In genomic region chrX:40094041-40094899, GRCh38 we compare ENCODE assay signal across 8 cellular contexts. TPM values are rescaled to one million over a fixed set of nuclear protein-coding genes. Genes with fewer than 3 reads are reported as not detected.
DNase-seq lines count a peak whose midpoint lies in the region; ATAC-seq, FAIRE-seq and TF ChIP-seq lines count a peak whose summit lies in the region.

No MANE protein-coding gene starts in this region.

- ATAC-seq in left ventricle myocardium superior (peak; percentile 54), GM19023 (IDR thresholded peaks at IDR 0.05; ENCODE audit: unreplicated experiment) (no peak)

- POLR2A ChIA-PET in CD8-positive, alpha-beta memory T cell (lab: Charles Lee): interaction anchor here (0.5 to 0.9 kb wide), 2 partner anchors 20 to 83 kb away, joined by 4 to 6 read pairs; no protein-coding TSS in a partner anchor

- H3K36me3 Mint-ChIP-seq in CD8-positive, alpha-beta memory T cell: peaks cover 0 to 11% (median 0%) of the 10 kb centered on the region in 3 donors
- H3K36me3 Mint-ChIP-seq in activated naive CD4-positive, alpha-beta T cell treated with anti-CD3 and anti-CD28 coated beads, Interleukin-2, amount 50 U/mL, for 24 hours: peaks cover 3% of the 10 kb centered on the region

- no peaks in the 10 kb centered on the region for H3K36me3 ChIP-seq in CD8-positive, alpha-beta memory T cell (ENCODE audit: insufficient read depth, low read length)

- H3K27ac ChIP-seq in CD8-positive, alpha-beta memory T cell (ENCODE audit: low read depth, low read length): peak overlapping the region; percentile 65

- CTCF ChIA-PET in CD8-positive, alpha-beta memory T cell (lab: Charles Lee): interaction anchor here (1.3 kb wide), 1 partner anchor 76 kb away, joined by 3 read pairs; no protein-coding TSS in a partner anchor

- H3K9me3 ChIP-seq in CD8-positive, alpha-beta memory T cell (ENCODE audit: low read length): no peaks in the 10 kb centered on the region

- no peak for FAIRE-seq in D721Med (lab: Jason Lieb, UNC)

- H3K9me3 Mint-ChIP-seq in CD8-positive, alpha-beta memory T cell: peaks cover 0 to 6% (median 0%) of the 10 kb centered on the region in 5 donors
- H3K9me3 Mint-ChIP-seq in activated naive CD4-positive, alpha-beta T cell treated with anti-CD3 and anti-CD28 coated beads, Interleukin-2, amount 50 U/mL, for 24 hours: no peaks in the 10 kb centered on the region

- peak overlapping the region; percentile 84 to 95 (median 92) for H3K4me3 Mint-ChIP-seq in CD8-positive, alpha-beta memory T cell
- H3K4me3 Mint-ChIP-seq in activated naive CD4-positive, alpha-beta T cell treated with anti-CD3 and anti-CD28 coated beads, Interleukin-2, amount 50 U/mL, for 24 hours: peak overlapping the region; percentile 94

- TF ChIP-seq CTCF in D721Med (IDR thresholded peaks at IDR 0.05; ENCODE audit: insufficient read depth, missing control alignments): no peak

- no peaks in the 10 kb centered on the region for H3K27me3 ChIP-seq in CD8-positive, alpha-beta memory T cell (ENCODE audit: insufficient read depth, low read length, poor library complexity, severe bottlenecking)

- H3K4me1 ChIP-seq in CD8-positive, alpha-beta memory T cell (ENCODE audit: insufficient read depth, low read length): peaks cover 30% of the 10 kb centered on the region

- H3K27ac Mint-ChIP-seq in CD8-positive, alpha-beta memory T cell: peak overlapping the region in 5 of 8 donors; percentile 6 to 92 (median 84)
- H3K27ac Mint-ChIP-seq in activated naive CD4-positive, alpha-beta T cell treated with anti-CD3 and anti-CD28 coated beads, Interleukin-2, amount 50 U/mL, for 24 hours: peak overlapping the region; percentile 84

- peak in 1 of 5 donors; percentile 11 for DNase-seq in CD8-positive, alpha-beta memory T cell
- DNase-seq in MV-4-11 (lab: John Stamatoyannopoulos, UW) (peak; percentile 37), left ventricle myocardium superior (peak; percentile 81), putamen (ENCODE audit: low spot score) (peak; percentile 39), SHP77 treated with DMSO at 0.1 percent for 48 hours (lab: John Stamatoyannopoulos, UW) (no peak), D721Med (ENCODE audit: insufficient read length, low spot score) (no peak)

- intact Hi-C loops in left ventricle myocardium superior (cut with micrococcal nuclease): no loop called here

- peak overlapping the region; percentile 75 for H3K4me3 ChIP-seq in CD8-positive, alpha-beta memory T cell (ENCODE audit: low read length)

- peaks cover 0 to 41% of the 10 kb centered on the region in 2 donors for H3K27me3 Mint-ChIP-seq in CD8-positive, alpha-beta memory T cell
- H3K27me3 Mint-ChIP-seq in activated naive CD4-positive, alpha-beta T cell treated with anti-CD3 and anti-CD28 coated beads, Interleukin-2, amount 50 U/mL, for 24 hours: no peaks in the 10 kb centered on the region

- H3K4me1 Mint-ChIP-seq in CD8-positive, alpha-beta memory T cell: peaks cover 31 to 40% (median 36%) of the 10 kb centered on the region in 3 donors
- peaks cover 30% of the 10 kb centered on the region for H3K4me1 Mint-ChIP-seq in activated naive CD4-positive, alpha-beta T cell treated with anti-CD3 and anti-CD28 coated beads, Interleukin-2, amount 50 U/mL, for 24 hours

RNA-seq across cellular contexts. Expression of gene BCOR, which starts 3.5 kb away (rescaled TPM):
- 10 to 100 TPM; 62.6 to 67.7 TPM for total RNA-seq in CD8-positive, alpha-beta memory T cell
- 7.2 TPM for polyA plus RNA-seq in CD8-positive, alpha-beta memory T cell
- 16.4 TPM for total RNA-seq in left ventricle myocardium superior

Comparison
In these comparisons a context has a peak if more than half of its experiments do, and no peak if none do; other contexts are left out.
1. DNase-seq: peak in MV-4-11 (single experiment), left ventricle myocardium superior (single experiment) and putamen (single experiment); none in SHP77 treated with DMSO at 0.1 percent for 48 hours (single experiment) and D721Med (single experiment).